ENCODE assay signal across 15 cellular contexts in genomic region chr1:63326106-63326472, GRCh38. TPM values are rescaled to one million over a fixed set of nuclear protein-coding genes. Genes with fewer than 3 reads are reported as not detected.
A peak's percentile ranks its signal among the peaks of the same experiment; 100 is the strongest.
DNase-seq lines count a peak whose midpoint lies in the region; ATAC-seq and TF ChIP-seq lines count a peak whose summit lies in the region.
"Had no signal": no experiment of that assay in that cellular context is flagged by ENCODE, and none has a peak within 500 bp of the region (broad histone marks: within the 10 kb centered on the region; RNA-seq: fewer than 3 reads in every experiment).

No MANE protein-coding gene starts in this region.

- 14% methylated on average over 16 of the region's 20 CpGs for WGBS in esophagus muscularis mucosa

- H3K27ac ChIP-seq in HUES6 (ENCODE audit: low read depth, low read length) (no peak overlapping the region), esophagus muscularis mucosa (replicated peaks in 1 of 4) (no peak overlapping the region)
- H3K27ac ChIP-seq: colonic mucosa, RWPE1, tibial artery had no signal

- TF ChIP-seq POLR2A in esophagus muscularis mucosa (IDR thresholded peaks at IDR 0.05; ENCODE audit: low read depth), result no peak

- H3K27me3 ChIP-seq in HUES6 (ENCODE audit: control insufficient read depth, insufficient read depth, low read length) (peaks cover 100% of the 10 kb centered on the region), esophagus muscularis mucosa (peaks cover 38 to 100% (median 81%) of the 10 kb centered on the region in 4 donors)

- DNase-seq in activated T-cell treated with anti-CD3 and anti-CD28 coated beads, Interleukin-2, amount 50 U/mL, for 24 hours, result no peak
- DNase-seq in activated T-cell treated with anti-CD3 and anti-CD28 coated beads, Interleukin-2, amount 50 U/mL, for 4 hours, result no peak
- no peak for DNase-seq in esophagus muscularis mucosa (ENCODE audit: extremely low spot score)
- DNase-seq in retina, result peak; percentile 70
- DNase-seq in NOMO-1 treated with dmso at 0.1 percent for 144 hours (lab: John Stamatoyannopoulos, UW; ENCODE audit: unreplicated experiment), result no peak
- no peak for DNase-seq in NCI-H2171 (lab: John Stamatoyannopoulos, UW)
- no peak for DNase-seq in chondrocyte (ENCODE audit: low spot score)
- DNase-seq: colonic mucosa; mesenchymal stem cell; NCI-H1694 treated with DMSO at 0.1 percent for 48 hours; stimulated activated CD4-positive, alpha-beta T cell treated with anti-CD3 and anti-CD28 coated beads, Interleukin-15, amount 100 ng/mL, for 24 hours; T1000; tibial artery had no signal

- peaks cover 8% of the 10 kb centered on the region for H3K9me3 Mint-ChIP-seq in activated T-cell treated with anti-CD3 and anti-CD28 coated beads, Interleukin-2, amount 50 U/mL, for 24 hours
- H3K9me3 Mint-ChIP-seq in activated T-cell treated with anti-CD3 and anti-CD28 coated beads, Interleukin-2, amount 50 U/mL, for 4 hours, result peaks cover 11% of the 10 kb centered on the region
- no peaks in the 10 kb centered on the region for H3K9me3 Mint-ChIP-seq in chondrocyte (ENCODE audit: low read depth)

- no peaks in the 10 kb centered on the region for H3K9me3 ChIP-seq in HUES6 (ENCODE audit: control insufficient read depth, insufficient read depth, low read depth, low read length)
- no peaks in the 10 kb centered on the region for H3K9me3 ChIP-seq in esophagus muscularis mucosa
- H3K9me3 ChIP-seq: colonic mucosa, tibial artery had no signal

- H3K27me3 Mint-ChIP-seq in activated T-cell treated with anti-CD3 and anti-CD28 coated beads, Interleukin-2, amount 50 U/mL, for 24 hours, result peaks cover 82% of the 10 kb centered on the region
- peaks cover 73% of the 10 kb centered on the region for H3K27me3 Mint-ChIP-seq in activated T-cell treated with anti-CD3 and anti-CD28 coated beads, Interleukin-2, amount 50 U/mL, for 4 hours (ENCODE audit: low read depth)
- H3K27me3 Mint-ChIP-seq in chondrocyte (ENCODE audit: low read depth), result peaks cover 71% of the 10 kb centered on the region

- peaks cover 30% of the 10 kb centered on the region for H3K4me1 ChIP-seq in HUES6 (ENCODE audit: control insufficient read depth, insufficient read depth, low read length)
- H3K4me1 ChIP-seq in esophagus muscularis mucosa, result peaks cover 23 to 54% (median 42%) of the 10 kb centered on the region in 4 donors

- no peak for TF ChIP-seq CTCF in esophagus muscularis mucosa (IDR thresholded peaks at IDR 0.05)
- no peak for TF ChIP-seq CTCF in chondrocyte (IDR thresholded peaks at IDR 0.05)

- H3K9ac ChIP-seq in HUES6 (ENCODE audit: low read length), result peak overlapping the region; percentile 6

- TF ChIP-seq EP300 in esophagus muscularis mucosa (IDR thresholded peaks at IDR 0.05), result no peak

- intact Hi-C loops in esophagus muscularis mucosa (cut with DNase I), result loop anchor here (10.0 kb wide), 1 partner anchor 209 kb away; no protein-coding TSS in a partner anchor

- H3K4me1 Mint-ChIP-seq in activated T-cell treated with anti-CD3 and anti-CD28 coated beads, Interleukin-2, amount 50 U/mL, for 24 hours (ENCODE audit: low read depth), result peaks cover 46% of the 10 kb centered on the region
- H3K4me1 Mint-ChIP-seq in activated T-cell treated with anti-CD3 and anti-CD28 coated beads, Interleukin-2, amount 50 U/mL, for 4 hours (ENCODE audit: low read depth), result peaks cover 30% of the 10 kb centered on the region
- H3K4me1 Mint-ChIP-seq in chondrocyte (ENCODE audit: low read depth), result peaks cover 20% of the 10 kb centered on the region

- H3K4me3 ChIP-seq in HUES6 (ENCODE audit: low read depth, low read length) (peak overlapping the region; percentile 92), esophagus muscularis mucosa (peak overlapping the region in 3 of 4 donors; percentile 15 to 32 (median 17))
- H3K4me3 ChIP-seq: colonic mucosa, tibial artery had no signal

- H3K36me3 ChIP-seq in HUES6 (ENCODE audit: control insufficient read depth, insufficient read depth, low read length) (no peaks in the 10 kb centered on the region), esophagus muscularis mucosa (no peaks in the 10 kb centered on the region)
- H3K36me3 ChIP-seq: colonic mucosa, tibial artery had no signal

- no peak for ATAC-seq in activated T-cell treated with anti-CD3 and anti-CD28 coated beads, Interleukin-2, amount 50 U/mL, for 4 hours

- H3K27ac Mint-ChIP-seq in activated T-cell treated with anti-CD3 and anti-CD28 coated beads, Interleukin-2, amount 50 U/mL, for 24 hours, result peak overlapping the region; percentile 55
- no peak overlapping the region for H3K27ac Mint-ChIP-seq in chondrocyte (ENCODE audit: unreplicated experiment)

- no peak overlapping the region for H3K4me3 Mint-ChIP-seq in activated T-cell treated with anti-CD3 and anti-CD28 coated beads, Interleukin-2, amount 50 U/mL, for 24 hours
- H3K4me3 Mint-ChIP-seq in activated T-cell treated with anti-CD3 and anti-CD28 coated beads, Interleukin-2, amount 50 U/mL, for 4 hours, result no peak overlapping the region
- no peak overlapping the region for H3K4me3 Mint-ChIP-seq in chondrocyte (ENCODE audit: unreplicated experiment)

- no peaks in the 10 kb centered on the region for H3K36me3 Mint-ChIP-seq in activated T-cell treated with anti-CD3 and anti-CD28 coated beads, Interleukin-2, amount 50 U/mL, for 24 hours (ENCODE audit: low read depth)
- peaks cover 3% of the 10 kb centered on the region for H3K36me3 Mint-ChIP-seq in activated T-cell treated with anti-CD3 and anti-CD28 coated beads, Interleukin-2, amount 50 U/mL, for 4 hours (ENCODE audit: insufficient read depth)
- peaks cover 9% of the 10 kb centered on the region for H3K36me3 Mint-ChIP-seq in chondrocyte (ENCODE audit: low read depth)

RNA-seq across cellular contexts. Expression of gene FOXD3, which starts 3.7 kb away (rescaled TPM):
- not detected for total RNA-seq in activated T-cell treated with anti-CD3 and anti-CD28 coated beads, Interleukin-2, amount 50 U/mL, for 4 hours
- 1 to 10 TPM; 1.2 to 7.0 (median 4.4) TPM for total RNA-seq in esophagus muscularis mucosa
- not detected in 3 replicates for total RNA-seq in chondrocyte

RNA-seq across cellular contexts. Expression of gene ALG6, which starts 41.3 kb away (rescaled TPM):
- total RNA-seq in activated T-cell treated with anti-CD3 and anti-CD28 coated beads, Interleukin-2, amount 50 U/mL, for 4 hours, result 10 to 100 TPM; 13.8 to 16.6 (median 15.3) TPM
- 10 to 100 TPM in 1 of 4 donors, 1 to 10 TPM in 3; 3.6 to 10.7 (median 4.9) TPM for total RNA-seq in esophagus muscularis mucosa
- total RNA-seq in chondrocyte, result 7.5 to 11.6 TPM (median 8.5 TPM) in 3 replicates
